Comparison of ENCODE assay signal across 1 cellular context in genomic region chr6:26157838-26158580, GRCh38.
TF ChIP-seq lines count a peak whose summit lies in the region.

No MANE protein-coding gene starts in this region.

TF ChIP-seq in K562, 482 proteins besides CTCF, POLR2A, EP300 and RAD21 (continued from another document and continues in another):
- TF ChIP-seq ZBTB43 (CRISPR knock-in tag; IDR thresholded peaks at IDR 0.05) (no peak), ADNP (tag; IDR thresholded peaks at IDR 0.05) (no peak), E4F1 (CRISPR knock-in tag; IDR thresholded peaks at IDR 0.05; ENCODE audit: borderline replicate concordance) (no peak), ARID2 (IDR thresholded peaks at IDR 0.05) (no peak), CHCHD3 (CRISPR knock-in tag; IDR thresholded peaks at IDR 0.05) (peak; percentile 98), LCOR (CRISPR knock-in tag; IDR thresholded peaks at IDR 0.05) (peak; percentile 77; the same call in 1 of the 2 replicates), CGGBP1 (CRISPR knock-in tag; IDR thresholded peaks at IDR 0.05) (peak; percentile 98; the same call in 1 of the 2 replicates), ESRRA (IDR thresholded peaks at IDR 0.05; ENCODE audit: borderline replicate concordance, low read depth) (no peak; the same call in 1 of the 2 replicates), SNAPC5 (CRISPR knock-in tag; IDR thresholded peaks at IDR 0.05) (no peak), CHD4 (IDR thresholded peaks at IDR 0.05; ENCODE audit: insufficient read depth, insufficient replicate concordance, low read depth, low read length, poor library complexity, severe bottlenecking) (no peak), PHF8 (IDR thresholded peaks at IDR 0.05; ENCODE audit: borderline replicate concordance, low read length) (peak; percentile 56; the same call in 1 of the 2 replicates), MTA2 (IDR thresholded peaks at IDR 0.05; ENCODE audit: low read depth) (no peak), POLR2G (IDR thresholded peaks at IDR 0.05; ENCODE audit: low read depth, low read length) (peak; percentile 86), NEUROD1 (IDR thresholded peaks at IDR 0.05; ENCODE audit: borderline replicate concordance, low read depth, low read length, partially characterized antibody) (peak; percentile 66), GTF3C2 (IDR thresholded peaks at IDR 0.05; ENCODE audit: borderline replicate concordance, extremely low read depth, insufficient read length) (no peak), ZNF609 (CRISPR knock-in tag; IDR thresholded peaks at IDR 0.05; ENCODE audit: borderline replicate concordance) (no peak; the same call in 1 of the 2 replicates), HNRNPH1 (optimal IDR thresholded peaks at IDR 0.05; ENCODE audit: low read depth, low read length) (no peak), CBX2 (IDR thresholded peaks at IDR 0.05; ENCODE audit: insufficient read depth, low read length, poor library complexity, severe bottlenecking) (no peak), PTBP1 (IDR thresholded peaks at IDR 0.05; ENCODE audit: low read depth, low read length) (peak; percentile 94; the same call in 1 of the 2 replicates), ZNF184 (CRISPR knock-in tag; IDR thresholded peaks at IDR 0.05) (no peak), ZBTB17 (CRISPR knock-in tag; IDR thresholded peaks at IDR 0.05) (peak; percentile 5; the same call in 1 of the 2 replicates), ZNF239 (CRISPR knock-in tag; IDR thresholded peaks at IDR 0.05) (peak; percentile 46; the same call in 1 of the 2 replicates), ZNF766 (CRISPR knock-in tag; conservative IDR thresholded peaks at IDR 0.05) (no peak), MECOM (CRISPR knock-in tag; IDR thresholded peaks at IDR 0.05) (no peak; the same call in 1 of the 2 replicates), TBL1XR1 (IDR thresholded peaks at IDR 0.05; ENCODE audit: low read length in 2 of 2) (peak in 1 of 2 experiments; percentile 54; a peak in 2 of 4 replicates), SAFB (IDR thresholded peaks at IDR 0.05; ENCODE audit: borderline replicate concordance, low read depth, low read length) (peak; percentile 53; the same call in 1 of the 2 replicates), ZNF512 (tag; IDR thresholded peaks at IDR 0.05) (no peak), DDX20 (tag; IDR thresholded peaks at IDR 0.05; ENCODE audit: low read depth) (no peak), RFX7 (CRISPR knock-in tag; IDR thresholded peaks at IDR 0.05) (no peak), NCOA1 (IDR thresholded peaks at IDR 0.05; ENCODE audit: low read depth) (no peak), ZNF24 (IDR thresholded peaks at IDR 0.05) (no peak), GATAD2A (IDR thresholded peaks at IDR 0.05) (no peak), HMGXB4 (CRISPR knock-in tag; IDR thresholded peaks at IDR 0.05) (0 out of 2 replicates have a peak, but pooled peaks have one; percentile 27), NELFE (IDR thresholded peaks at IDR 0.05; ENCODE audit: insufficient read depth, insufficient read length) (no peak), ILF3 (IDR thresholded peaks at IDR 0.05; ENCODE audit: borderline replicate concordance) (peak; percentile 85; the same call in 1 of the 2 replicates), BDP1 (IDR thresholded peaks at IDR 0.05; ENCODE audit: insufficient read depth, insufficient read length) (no peak), PHB2 (IDR thresholded peaks at IDR 0.05; ENCODE audit: low read depth) (no peak), TAL1 (IDR thresholded peaks at IDR 0.05) (no peak), ZNF76 (CRISPR knock-in tag; IDR thresholded peaks at IDR 0.05; ENCODE audit: borderline replicate concordance) (no peak), CSDE1 (IDR thresholded peaks at IDR 0.05) (no peak; a peak in 1 of 4 replicates), ZNF740 (CRISPR knock-in tag; IDR thresholded peaks at IDR 0.05) (peak; percentile 46; the same call in 1 of the 2 replicates), ZNF740 (tag; IDR thresholded peaks at IDR 0.05) (no peak), BCOR (IDR thresholded peaks at IDR 0.05) (no peak), HEY1 (CRISPR knock-in tag; IDR thresholded peaks at IDR 0.05; ENCODE audit: borderline replicate concordance) (peak; percentile 29; the same call in 1 of the 2 replicates), SIN3A (IDR thresholded peaks at IDR 0.05; ENCODE audit: borderline replicate concordance in 2 of 2, control insufficient read depth in 1 of 2, low read depth in 2 of 2, low read length in 2 of 2) (peak in 1 of 2 experiments; percentile 66; a peak in 2 of 4 replicates), RBM25 (IDR thresholded peaks at IDR 0.05; ENCODE audit: low read depth, low read length, severe bottlenecking) (no peak), NCOA6 (IDR thresholded peaks at IDR 0.05) (no peak), ZNF449 (CRISPR knock-in tag; IDR thresholded peaks at IDR 0.05) (no peak), LARP7 (IDR thresholded peaks at IDR 0.05) (0 out of 2 replicates have a peak, but pooled peaks have one; percentile 23), STAG1 (CRISPR knock-in tag; IDR thresholded peaks at IDR 0.05; ENCODE audit: borderline replicate concordance) (peak; percentile 66; the same call in 1 of the 2 replicates), ZNF174 (CRISPR knock-in tag; IDR thresholded peaks at IDR 0.05) (no peak)
